In genomic region chr5:170896779-170897178, GRCh38 we compare ENCODE assay signal across 12 cellular contexts. TPM values are rescaled to one million over a fixed set of nuclear protein-coding genes. Genes with fewer than 3 reads are reported as not detected.
A peak's percentile ranks its signal among the peaks of the same experiment; 100 is the strongest.
DNase-seq lines count a peak whose midpoint lies in the region; ATAC-seq, FAIRE-seq and TF ChIP-seq lines count a peak whose summit lies in the region.
"Had no signal": no experiment of that assay in that cellular context is flagged by ENCODE, and none has a peak within 500 bp of the region (broad histone marks: within the 10 kb centered on the region; RNA-seq: fewer than 3 reads in every experiment).

No MANE protein-coding gene starts in this region.

- peaks cover 16 to 23% of the 10 kb centered on the region in 2 experiments for H3K9me3 Mint-ChIP-seq in H9
- H3K9me3 Mint-ChIP-seq in astrocyte (ENCODE audit: unreplicated experiment): peaks cover 16% of the 10 kb centered on the region
- H3K9me3 Mint-ChIP-seq: activated naive CD4-positive, alpha-beta T cell treated with anti-CD3 and anti-CD28 coated beads, Interleukin-2, amount 10 ng/mL, durations not matched to agents 7 days and 5 days had no signal

- H2BK12ac ChIP-seq in H9 (ENCODE audit: insufficient read length, low read depth, low read length): no peak overlapping the region

- no peak overlapping the region for H2BK120ac ChIP-seq in H9 (ENCODE audit: low read depth, low read length, poor library complexity, severe bottlenecking)

- H3K4me2 ChIP-seq in H9 (ENCODE audit: insufficient read depth, insufficient read length, low read length): no peak overlapping the region
- no peak overlapping the region for H3K4me2 ChIP-seq in astrocyte (ENCODE audit: low read length)

- H2AFZ ChIP-seq in H9 (ENCODE audit: low read length): no peak overlapping the region
- no peak overlapping the region for H2AFZ ChIP-seq in astrocyte (ENCODE audit: low read depth, low read length)

- H2BK20ac ChIP-seq in H9 (ENCODE audit: low read depth, low read length, poor library complexity, severe bottlenecking): no peak overlapping the region

- H3K27ac Mint-ChIP-seq in H9 (peak overlapping the region in 1 of 3 experiments; percentile 68; a peak in 1 of 7 replicates), astrocyte (ENCODE audit: unreplicated experiment) (no peak overlapping the region)
- H3K27ac Mint-ChIP-seq: activated naive CD4-positive, alpha-beta T cell treated with anti-CD3 and anti-CD28 coated beads, Interleukin-2, amount 10 ng/mL, durations not matched to agents 7 days and 5 days had no signal

- peaks cover 37 to 46% (median 41%) of the 10 kb centered on the region in 3 experiments for H3K36me3 Mint-ChIP-seq in H9 (ENCODE audit: insufficient read depth in 1 of 3, low read depth in 3 of 3)
- H3K36me3 Mint-ChIP-seq in astrocyte (ENCODE audit: low read depth, unreplicated experiment): peaks cover 17% of the 10 kb centered on the region
- H3K36me3 Mint-ChIP-seq: activated naive CD4-positive, alpha-beta T cell treated with anti-CD3 and anti-CD28 coated beads, Interleukin-2, amount 10 ng/mL, durations not matched to agents 7 days and 5 days had no signal

- H4K8ac ChIP-seq in H9 (replicated peaks; ENCODE audit: insufficient read length, low read depth, low read length): no peak overlapping the region

- H3K4me1 Mint-ChIP-seq in H9 (peaks cover 2 to 6% of the 10 kb centered on the region in 2 experiments; a peak in 2 of 4 replicates), astrocyte (ENCODE audit: low read depth, unreplicated experiment) (peaks cover 4% of the 10 kb centered on the region)
- H3K4me1 Mint-ChIP-seq: activated naive CD4-positive, alpha-beta T cell treated with anti-CD3 and anti-CD28 coated beads, Interleukin-2, amount 10 ng/mL, durations not matched to agents 7 days and 5 days had no signal

- H3K14ac ChIP-seq in H9 (ENCODE audit: insufficient read depth, low read length): no peak overlapping the region

- no peak overlapping the region for H3T11ph ChIP-seq in H9 (ENCODE audit: low read length)

- H3K23ac ChIP-seq in H9 (ENCODE audit: insufficient read length, low read depth, low read length): no peak overlapping the region

- no peak for ATAC-seq in GM19351 (IDR thresholded peaks at IDR 0.05; ENCODE audit: unreplicated experiment)
- no peak for ATAC-seq in esophagus mucosa
- ATAC-seq in HG02973 (IDR thresholded peaks at IDR 0.05; ENCODE audit: unreplicated experiment): no peak

- WGBS in H9 (ENCODE audit: extremely low coverage, insufficient read length, low lambda C conversion rate): no CpG with 5 or more reads among the region's 9 CpGs

- no peak for FAIRE-seq in astrocyte (lab: Jason Lieb, UNC)

- H3K4ac ChIP-seq in H9 (ENCODE audit: low read depth, low read length): no peak overlapping the region

- H4K91ac ChIP-seq in H9 (ENCODE audit: insufficient read length, low read depth, low read length): no peak overlapping the region

- H4K20me1 ChIP-seq in H9 (ENCODE audit: control insufficient read depth, insufficient read depth, insufficient read length): no peaks in the 10 kb centered on the region
- no peaks in the 10 kb centered on the region for H4K20me1 ChIP-seq in astrocyte (ENCODE audit: insufficient read depth, low read length)

- H2BK15ac ChIP-seq in H9 (ENCODE audit: low read depth, low read length): no peak overlapping the region

- no peak overlapping the region for H3K4me3 Mint-ChIP-seq in H9
- no peak overlapping the region for H3K4me3 Mint-ChIP-seq in astrocyte (ENCODE audit: unreplicated experiment)
- H3K4me3 Mint-ChIP-seq: activated naive CD4-positive, alpha-beta T cell treated with anti-CD3 and anti-CD28 coated beads, Interleukin-2, amount 10 ng/mL, durations not matched to agents 7 days and 5 days had no signal

- no peak overlapping the region for H2AK5ac ChIP-seq in H9 (ENCODE audit: insufficient read length, low read length)

- H4K5ac ChIP-seq in H9 (ENCODE audit: insufficient read length, low read depth, low read length): no peak overlapping the region

- H3K4me3 ChIP-seq in AG10803 (ENCODE audit: low read length) (no peak overlapping the region), astrocyte (ENCODE audit: insufficient read depth, low read depth, low read length) (no peak overlapping the region)
- H3K4me3 ChIP-seq: HAP-1, uterus had no signal

- DNase-seq in AG10803 (ENCODE audit: low read depth): peak; percentile 86
- DNase-seq in H9: peak; percentile 90
- DNase-seq in astrocyte (ENCODE audit: low read depth): peak; percentile 44
- peak; percentile 78 for DNase-seq in iris pigment epithelial cell (ENCODE audit: low read depth)
- no peak for DNase-seq in activated gamma-delta T cell treated with Interleukin-2 at 50 U/mL for 16 hours
- DNase-seq: activated naive CD4-positive, alpha-beta T cell treated with anti-CD3 and anti-CD28 coated beads, Interleukin-2, amount 10 ng/mL, durations not matched to agents 7 days and 5 days; DMS153; uterus had no signal

- no peaks in the 10 kb centered on the region for H3K4me1 ChIP-seq in H9 (ENCODE audit: insufficient read depth, low read length)
- peaks cover 4% of the 10 kb centered on the region for H3K4me1 ChIP-seq in astrocyte (ENCODE audit: insufficient read depth, low read length)
- H3K4me1 ChIP-seq: HAP-1, uterus had no signal

- H3K27ac ChIP-seq in H9 (ENCODE audit: insufficient read length, low read depth, low read length) (no peak overlapping the region), astrocyte (ENCODE audit: low read depth, low read length) (no peak overlapping the region)
- H3K27ac ChIP-seq: uterus had no signal

- peak; percentile 55 for TF ChIP-seq CTCF in AG10803 (conservative IDR thresholded peaks at IDR 0.05; ENCODE audit: low read length)
- TF ChIP-seq CTCF in H9 (conservative IDR thresholded peaks at IDR 0.05): peak; percentile 87
- TF ChIP-seq CTCF in astrocyte (IDR thresholded peaks at IDR 0.05; ENCODE audit: insufficient read depth, low read depth, low read length): no peak

- no peaks in the 10 kb centered on the region for H3K36me3 ChIP-seq in astrocyte (ENCODE audit: insufficient read depth, low read length)
- H3K36me3 ChIP-seq: HAP-1, uterus had no signal

- no peak overlapping the region for H3K56ac ChIP-seq in H9 (ENCODE audit: insufficient read length, low read depth, low read length)

- no peak overlapping the region for H2BK5ac ChIP-seq in H9 (ENCODE audit: insufficient read length, low read length)

- no peaks in the 10 kb centered on the region for H3K9me3 ChIP-seq in H9 (ENCODE audit: control insufficient read depth, low read depth, low read length)
- no peaks in the 10 kb centered on the region for H3K9me3 ChIP-seq in astrocyte (ENCODE audit: insufficient read depth, low read depth, low read length)
- H3K9me3 ChIP-seq: HAP-1, uterus had no signal

- no peaks in the 10 kb centered on the region for H3K27me3 ChIP-seq in H9 (ENCODE audit: insufficient read depth, low read length)
- H3K27me3 ChIP-seq in astrocyte (ENCODE audit: insufficient read depth, low read length): no peaks in the 10 kb centered on the region
- H3K27me3 ChIP-seq: uterus had no signal

- no peak overlapping the region for H3K18ac ChIP-seq in H9 (ENCODE audit: insufficient read length, low read depth, low read length)

- no peaks in the 10 kb centered on the region for H3K79me2 ChIP-seq in H9 (ENCODE audit: insufficient read depth, low read length)
- H3K79me2 ChIP-seq in astrocyte (ENCODE audit: insufficient read depth, low read length): no peaks in the 10 kb centered on the region

- no peaks in the 10 kb centered on the region for H3K79me1 ChIP-seq in H9 (ENCODE audit: insufficient read depth, low read depth, low read length, poor library complexity, severe bottlenecking)

- H3K9ac ChIP-seq in H9 (ENCODE audit: extremely low read depth, insufficient read length, low read length): no peak overlapping the region
- no peak overlapping the region for H3K9ac ChIP-seq in astrocyte (ENCODE audit: low read length)

- no peaks in the 10 kb centered on the region for H3K23me2 ChIP-seq in H9 (ENCODE audit: insufficient read length, low read depth, low read length, poor library complexity, severe bottlenecking)

- no peaks in the 10 kb centered on the region; the same call in 1 of the 2 replicates for H3K27me3 Mint-ChIP-seq in H9 (ENCODE audit: low read depth)
- H3K27me3 Mint-ChIP-seq in astrocyte (ENCODE audit: low read depth, unreplicated experiment): no peaks in the 10 kb centered on the region
- H3K27me3 Mint-ChIP-seq: activated naive CD4-positive, alpha-beta T cell treated with anti-CD3 and anti-CD28 coated beads, Interleukin-2, amount 10 ng/mL, durations not matched to agents 7 days and 5 days had no signal

RNA-seq across cellular contexts. Expression of gene RANBP17, which starts 35.0 kb away (rescaled TPM):
- total RNA-seq in H9 (2021): 16.5 and 20.0 TPM in 2 replicates
- total RNA-seq in astrocyte: 15.9 and 16.2 TPM in 2 replicates
- total RNA-seq in esophagus mucosa: 0.56 TPM

Comparison
In these comparisons a context has a peak if more than half of its experiments do, and no peak if none do; other contexts are left out.
1. RNA of gene RANBP17, which starts 35.0 kb away (total RNA-seq): 16.5 to 20.0 TPM in H9 and 15.9 to 16.2 TPM in astrocyte; 0.56 TPM in esophagus mucosa (single experiment); every median in the first group is over 10 times any median in the second.